In genomic region chr1:11796036-11796828, GRCh38 we compare ENCODE assay signal across 17 cellular contexts. TPM values are rescaled to one million over a fixed set of nuclear protein-coding genes. Genes with fewer than 3 reads are reported as not detected.
A peak's percentile ranks its signal among the peaks of the same experiment; 100 is the strongest.
DNase-seq lines count a peak whose midpoint lies in the region; ATAC-seq, FAIRE-seq and TF ChIP-seq lines count a peak whose summit lies in the region.
"Had no signal": no experiment of that assay in that cellular context is flagged by ENCODE, and none has a peak within 500 bp of the region (broad histone marks: within the 10 kb centered on the region; RNA-seq: fewer than 3 reads in every experiment).

No MANE protein-coding gene starts in this region.

- WGBS in lung, 2 donors, result 94 to 97% methylated on average over 15 of the region's 15 CpGs
- WGBS in thyroid gland, 2 donors, result 42 to 59% methylated on average over 15 of the region's 15 CpGs

- H3K9me3 ChIP-seq in lung (ENCODE audit: control insufficient read depth in 2 of 2, insufficient read depth in 1 of 2, low read length in 1 of 2) (peaks cover 0 to 6% of the 10 kb centered on the region in 2 donors), thyroid gland (no peaks in the 10 kb centered on the region)
- H3K9me3 ChIP-seq: body of pancreas had no signal

- H3K4me3 ChIP-seq in fibroblast of pulmonary artery (replicated peaks; ENCODE audit: low read depth, low read length), result no peak overlapping the region
- peak overlapping the region; percentile 9 for H3K4me3 ChIP-seq in lung
- H3K4me3 ChIP-seq in thyroid gland (replicated peaks in 1 of 3), result no peak overlapping the region
- H3K4me3 ChIP-seq: body of pancreas had no signal

- ATAC-seq in lung (ENCODE audit: insufficient read depth, low FRiP score), result no peak
- ATAC-seq: activated T-cell treated with anti-CD3 and anti-CD28 coated beads, Interleukin-2, amount 50 U/mL, for 4 hours; body of pancreas; stimulated activated naive CD8-positive, alpha-beta T cell treated with anti-CD3 and anti-CD28 coated beads, Interleukin-15, amount 100 ng/mL, for 72 hours had no signal

- DNase-seq in RCC 7860 (ENCODE audit: low spot score) (peak; percentile 92), fibroblast of pulmonary artery (ENCODE audit: low read depth) (peak; percentile 57), lung (ENCODE audit: low spot score) (no peak), thyroid gland (peak; percentile 97 to 98), medulla oblongata (ENCODE audit: extremely low spot score) (no peak), NCI-H1105 treated with DMSO at 0.1 percent for 48 hours (lab: John Stamatoyannopoulos, UW) (no peak), LoVo (ENCODE audit: low spot score) (no peak)
- DNase-seq in activated CD4-positive, alpha-beta T cell treated with anti-CD3 and anti-CD28 coated beads for 4 hours, result no peak
- DNase-seq: activated T-cell treated with anti-CD3 and anti-CD28 coated beads, Interleukin-2, amount 50 U/mL, for 4 hours; body of pancreas; CD4-positive, alpha-beta memory T cell; NCI-H1105; NCI-H774; stimulated activated CD4-positive, alpha-beta T cell treated with anti-CD3 and anti-CD28 coated beads, Interleukin-4, amount 100 ng/mL, for 24 hours; stimulated activated naive CD8-positive, alpha-beta T cell treated with anti-CD3 and anti-CD28 coated beads, Interleukin-15, amount 100 ng/mL, for 72 hours had no signal

- TF ChIP-seq CTCF in fibroblast of pulmonary artery (IDR thresholded peaks at IDR 0.05; ENCODE audit: low read length, missing control alignments) (no peak), lung (IDR thresholded peaks at IDR 0.05; ENCODE audit: control extremely low read depth, extremely low read depth) (no peak), thyroid gland (IDR thresholded peaks at IDR 0.05) (no peak)

- intact Hi-C loops in thyroid gland (cut with DNase I), result no loop called here

- no peaks in the 10 kb centered on the region for H3K27me3 ChIP-seq in lung (ENCODE audit: control insufficient read depth, insufficient read depth)
- H3K27me3 ChIP-seq in thyroid gland, result no peaks in the 10 kb centered on the region
- H3K27me3 ChIP-seq: body of pancreas had no signal

- peak; percentile 97 for FAIRE-seq in RCC 7860 (lab: Jason Lieb, UNC)

- peaks cover 10 to 62% of the 10 kb centered on the region in 2 donors for H3K36me3 ChIP-seq in lung (ENCODE audit: control insufficient read depth in 2 of 2, insufficient read depth in 2 of 2, low read length in 2 of 2)
- H3K36me3 ChIP-seq in thyroid gland, result peaks cover 38 to 45% of the 10 kb centered on the region in 2 donors

- TF ChIP-seq POLR2A in thyroid gland (IDR thresholded peaks at IDR 0.05), result peak in 1 of 2 donors; percentile 69

- peak overlapping the region; percentile 32 to 70 for H3K27ac ChIP-seq in lung (ENCODE audit: low read depth in 1 of 2, low read length in 1 of 2)
- peak overlapping the region; percentile 79 to 91 (median 84) for H3K27ac ChIP-seq in thyroid gland
- H3K27ac ChIP-seq: body of pancreas, parathyroid adenoma had no signal

- H3K4me1 ChIP-seq in lung (ENCODE audit: control insufficient read depth in 2 of 2, insufficient read depth in 2 of 2, low read length in 2 of 2) (peaks cover 5 to 24% of the 10 kb centered on the region in 2 donors), thyroid gland (peaks cover 33 to 65% of the 10 kb centered on the region in 2 donors)
- H3K4me1 ChIP-seq: parathyroid adenoma had no signal

RNA-seq across cellular contexts. Expression of gene MTHFR, which starts 9.5 kb away (rescaled TPM):
- total RNA-seq in lung, result 10 to 100 TPM; 34.0 to 61.4 TPM
- 10 to 100 TPM; 20.6 to 26.1 TPM for polyA plus RNA-seq in lung
- 10 to 100 TPM; 52.8 to 96.9 (median 65.6) TPM for total RNA-seq in thyroid gland

RNA-seq across cellular contexts. Expression of gene CLCN6, which starts 9.8 kb away (rescaled TPM):
- total RNA-seq in lung (10 to 100 TPM; 16.7 to 35.7 TPM), thyroid gland (10 to 100 TPM; 14.8 to 38.4 (median 16.9) TPM)
- polyA plus RNA-seq in lung, result 10 to 100 TPM; 17.9 to 18.2 TPM

RNA-seq across cellular contexts. Expression of gene C1orf167, which starts 34.2 kb away (rescaled TPM):
- 1 to 10 TPM in 1 of 2 donors, under 1 TPM in 1; 0.91 to 7.2 TPM for total RNA-seq in lung
- polyA plus RNA-seq in lung, result 10 to 100 TPM; 11.0 to 11.3 TPM
- total RNA-seq in thyroid gland, result 1 to 10 TPM in 1 of 4 donors, under 1 TPM in 1, not detected in 2; 0.22 to 6.3 TPM
- total RNA-seq: activated T-cell treated with anti-CD3 and anti-CD28 coated beads, Interleukin-2, amount 50 U/mL, for 4 hours; body of pancreas; CD4-positive, alpha-beta memory T cell; kidney epithelial cell had no signal
- polyA plus RNA-seq: CD4-positive, alpha-beta memory T cell had no signal

RNA-seq across cellular contexts. Expression of gene NPPA, which starts 51.4 kb away (rescaled TPM):
- 10 to 100 TPM in 1 of 2 donors, not detected in 1; 19.8 TPM for total RNA-seq in lung
- 1 to 10 TPM in 1 of 2 donors, under 1 TPM in 1; 0.81 to 6.7 TPM for polyA plus RNA-seq in lung
- not detected for total RNA-seq in thyroid gland
- total RNA-seq: activated T-cell treated with anti-CD3 and anti-CD28 coated beads, Interleukin-2, amount 50 U/mL, for 4 hours; CD4-positive, alpha-beta memory T cell; kidney epithelial cell had no signal
- polyA plus RNA-seq: CD4-positive, alpha-beta memory T cell had no signal

Comparison
In these comparisons a context has a peak if more than half of its experiments do, and no peak if none do; other contexts are left out.
1. DNase-seq: peak in RCC 7860 (single experiment), fibroblast of pulmonary artery (single experiment) and thyroid gland (2 of 2); none in lung (single experiment), medulla oblongata (single experiment), NCI-H1105 treated with DMSO at 0.1 percent for 48 hours (single experiment), LoVo (single experiment) and activated CD4-positive, alpha-beta T cell treated with anti-CD3 and anti-CD28 coated beads for 4 hours (0 of 2).